ENCODE assay signal across 9 cellular contexts in genomic region chr14:78424311-78424710, GRCh38.
"Had no signal": no experiment of that assay in that cellular context is flagged by ENCODE, and none has a peak within 500 bp of the region (broad histone marks: within the 10 kb centered on the region; RNA-seq: fewer than 3 reads in every experiment).

No MANE protein-coding gene starts in this region.

- H3K4me3 ChIP-seq: GM23338, K562 had no signal

- DNase-seq: H9, HCEC 1CT, IMR-90, KG1 had no signal

- FAIRE-seq: H1, H54, HTR-8/SVneo, K562 had no signal

- ATAC-seq: GM23338, K562 had no signal
